ENCODE assay signal across 8 cellular contexts in the genomic region with DNA sequence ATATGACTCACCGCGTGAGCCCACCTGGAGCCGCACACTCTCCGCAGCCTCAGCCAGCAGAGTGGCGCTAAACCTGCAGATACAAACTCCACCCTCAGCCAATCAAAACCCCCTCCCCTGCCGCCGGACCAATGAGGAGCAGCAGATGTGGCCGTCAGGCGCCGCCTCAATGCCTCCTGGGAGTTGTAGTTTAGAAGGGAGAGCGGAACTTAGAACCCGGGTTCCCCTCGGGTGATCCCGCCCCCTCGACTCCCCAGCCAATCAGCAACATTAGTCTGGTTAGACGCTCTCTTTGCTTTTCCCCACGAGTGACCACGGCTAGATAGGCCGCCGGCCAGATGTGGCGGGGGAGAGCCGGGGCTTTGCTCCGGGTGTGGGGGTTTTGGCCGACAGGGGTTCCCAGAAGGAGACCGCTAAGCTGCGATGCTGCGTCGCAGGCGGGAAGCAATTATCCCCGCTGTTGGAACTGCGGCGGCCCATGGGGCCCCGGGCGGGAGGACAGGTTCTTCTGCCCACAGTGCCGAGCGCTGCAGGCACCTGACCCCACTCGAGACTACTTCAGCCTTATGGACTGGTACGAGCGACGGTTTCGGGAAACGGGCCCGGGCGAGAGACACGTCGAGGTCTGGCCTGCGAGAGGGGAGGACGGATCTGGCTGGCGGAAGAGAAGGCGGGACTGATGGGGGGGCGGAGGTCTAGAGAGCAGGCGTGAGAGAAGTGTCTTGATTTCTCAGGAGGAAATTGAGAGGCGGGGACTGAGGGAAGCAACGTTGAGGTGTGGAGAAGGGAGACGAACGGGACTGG. TPM values are rescaled to one million over a fixed set of nuclear protein-coding genes. Genes with fewer than 3 reads are reported as not detected.
DNase-seq lines count a peak whose midpoint lies in the region; ATAC-seq, FAIRE-seq and TF ChIP-seq lines count a peak whose summit lies in the region.

Gene CHEK2, minus strand, starts transcription at position 63 of the 804 bp plus-strand sequence. CDS start 7,099 bp downstream, outside the sequence.
A gene with protein sequence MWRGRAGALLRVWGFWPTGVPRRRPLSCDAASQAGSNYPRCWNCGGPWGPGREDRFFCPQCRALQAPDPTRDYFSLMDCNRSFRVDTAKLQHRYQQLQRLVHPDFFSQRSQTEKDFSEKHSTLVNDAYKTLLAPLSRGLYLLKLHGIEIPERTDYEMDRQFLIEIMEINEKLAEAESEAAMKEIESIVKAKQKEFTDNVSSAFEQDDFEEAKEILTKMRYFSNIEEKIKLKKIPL (plus strand): TSS at position 282 of the 804 bp plus-strand sequence. CDS start 57 bp downstream, at position 339.

- no peak for TF ChIP-seq CTCF in WERI-Rb-1 (IDR thresholded peaks at IDR 0.05; ENCODE audit: low read depth, low read length)
- no peak for TF ChIP-seq CTCF in bronchial epithelial cell (IDR thresholded peaks at IDR 0.05; ENCODE audit: insufficient read depth, low read length, severe bottlenecking)

- DNase-seq in ACHN, result peak; percentile 98
- DNase-seq in NCI-H2196 treated with DMSO at 0.1 percent for 48 hours (lab: John Stamatoyannopoulos, UW; ENCODE audit: unreplicated experiment), result peak; percentile 85
- peak; percentile 99 for DNase-seq in WERI-Rb-1
- peak; percentile 95 for DNase-seq in bronchial epithelial cell (ENCODE audit: low read depth)

- ATAC-seq in GM18870 (IDR thresholded peaks at IDR 0.05; ENCODE audit: unreplicated experiment) (peak; percentile 91), HG03135 (IDR thresholded peaks at IDR 0.05; ENCODE audit: unreplicated experiment) (peak; percentile 86)

- H3K9me3 ChIP-seq in WERI-Rb-1 (ENCODE audit: severe bottlenecking) (no peaks in the 10 kb centered on the region), iPS-20b (ENCODE audit: insufficient read depth, low read depth, low read length) (no peaks in the 10 kb centered on the region)

- H3K27ac ChIP-seq in WERI-Rb-1, result peak within 1 kb of the TSS; percentile 90
- H3K27ac ChIP-seq in iPS-20b (ENCODE audit: low read length), result peak within 1 kb of the TSS; percentile 79
- H3K27ac ChIP-seq in skin epidermis, result peak within 1 kb of the TSS; percentile 83 to 100 (median 97)

- H3K4me3 ChIP-seq in WERI-Rb-1 (ENCODE audit: low read depth, low read length) (peak within 1 kb of the TSS; percentile 97), bronchial epithelial cell (ENCODE audit: low read depth, low read length) (peak within 1 kb of the TSS; percentile 76), iPS-20b (ENCODE audit: low read length) (peak within 1 kb of the TSS; percentile 89), skin epidermis (peak within 1 kb of the TSS; percentile 68 to 97 (median 80))

- H3K9ac ChIP-seq in iPS-20b (ENCODE audit: low read depth, low read length), result peak within 1 kb of the TSS; percentile 93

- no peaks in the 10 kb centered on the region for H3K27me3 ChIP-seq in WERI-Rb-1 (ENCODE audit: insufficient read depth, low read depth, severe bottlenecking)
- no peaks in the 10 kb centered on the region for H3K27me3 ChIP-seq in bronchial epithelial cell (ENCODE audit: control insufficient read depth, insufficient read depth, low read length)
- H3K27me3 ChIP-seq in iPS-20b (ENCODE audit: insufficient read depth, low read length), result no peaks in the 10 kb centered on the region

- H3K36me3 ChIP-seq in WERI-Rb-1 (peaks cover 32% of the 10 kb centered on the region), bronchial epithelial cell (ENCODE audit: control insufficient read depth, insufficient read depth, low read length) (peaks cover 7% of the 10 kb centered on the region), iPS-20b (ENCODE audit: insufficient read depth, low read depth, low read length) (peaks cover 33% of the 10 kb centered on the region)

- in situ Hi-C loops in ACHN (cut with HindIII; ENCODE audit: low pct_ligation_motif_present, low pct_unique_long_range_greater_than_20kb, low sequenced_read_pairs), result no loop called here

- H3K4me1 ChIP-seq in iPS-20b (ENCODE audit: insufficient read depth, low read length), result peaks cover 4% of the 10 kb centered on the region; the same call in 1 of the 2 replicates

- FAIRE-seq in bronchial epithelial cell (lab: Jason Lieb, UNC), result no peak

RNA-seq across cellular contexts. Expression of gene CHEK2, which starts in this region (rescaled TPM):
- 6.3 and 8.1 TPM in 2 replicates for total RNA-seq in bronchial epithelial cell

RNA-seq across cellular contexts. Expression of the second gene that starts in this region (rescaled TPM):
- total RNA-seq in bronchial epithelial cell, result 12.5 and 24.7 TPM in 2 replicates

Comparison
In these comparisons a context has a peak if more than half of its experiments do, and no peak if none do; other contexts are left out.
1. Peak in every context shown above with its lines: DNase-seq, ATAC-seq, H3K4me3 ChIP-seq and H3K27ac ChIP-seq.